19 cellular contexts compared by ENCODE assay signal in the genomic region with DNA sequence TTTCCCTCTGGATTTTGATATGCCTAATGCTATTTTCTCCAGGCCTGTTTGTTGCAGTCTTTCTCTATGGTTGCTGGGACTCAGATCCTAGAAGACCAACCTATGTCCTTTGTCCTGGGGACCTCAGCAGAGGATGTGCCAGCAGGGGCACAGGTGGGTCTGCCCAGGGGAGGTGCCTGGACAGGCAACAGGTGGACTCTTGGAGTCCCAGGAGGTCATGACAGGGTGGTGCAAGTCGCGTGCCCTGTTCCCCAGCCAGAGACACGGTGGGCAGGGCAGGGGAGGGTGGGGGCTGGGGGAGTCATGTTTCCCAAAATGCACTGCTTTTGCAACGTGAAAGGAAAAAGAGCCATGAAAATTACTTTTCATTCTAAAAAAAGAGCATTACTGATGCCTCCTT. TPM values are rescaled to one million over a fixed set of nuclear protein-coding genes. Genes with fewer than 3 reads are reported as not detected.
A peak's percentile ranks its signal among the peaks of the same experiment; 100 is the strongest.
DNase-seq lines count a peak whose midpoint lies in the region; ATAC-seq and TF ChIP-seq lines count a peak whose summit lies in the region.
"Had no signal": no experiment of that assay in that cellular context is flagged by ENCODE, and none has a peak within 500 bp of the region (broad histone marks: within the 10 kb centered on the region; RNA-seq: fewer than 3 reads in every experiment).

No MANE protein-coding gene starts in this region.

- TF ChIP-seq CTCF in left ventricle myocardium inferior (IDR thresholded peaks at IDR 0.05; ENCODE audit: borderline replicate concordance) (no peak), colonic mucosa (IDR thresholded peaks at IDR 0.05) (no peak), gastroesophageal sphincter (IDR thresholded peaks at IDR 0.05) (no peak)

- no peak for DNase-seq in left ventricle myocardium inferior
- no peak for DNase-seq in Right ventricle myocardium superior
- peak; percentile 11 for DNase-seq in colonic mucosa
- DNase-seq in posterior vena cava (ENCODE audit: low spot score): peak; percentile 50
- no peak for DNase-seq in COLO829 (ENCODE audit: low spot score)
- DNase-seq: CD8-positive, alpha-beta T cell; MV-4-11; NCI-H187; NCI-H2107; NCI-H510A treated with DMSO at 0.1 percent for 48 hours; NCI-H774; SHP77 had no signal

- H3K9me3 ChIP-seq in left ventricle myocardium inferior (replicated peaks) (no peaks in the 10 kb centered on the region), colonic mucosa (no peaks in the 10 kb centered on the region), gastroesophageal sphincter (no peaks in the 10 kb centered on the region)
- H3K9me3 ChIP-seq: A549 had no signal

- H3K27ac ChIP-seq in left ventricle myocardium inferior (replicated peaks): peak overlapping the region; percentile 12
- no peak overlapping the region for H3K27ac ChIP-seq in colonic mucosa
- H3K27ac ChIP-seq in gastroesophageal sphincter: no peak overlapping the region
- H3K27ac ChIP-seq: KMS-11 had no signal

- intact Hi-C loops in left ventricle myocardium inferior (cut with micrococcal nuclease): no loop called here
- intact Hi-C loops in Right ventricle myocardium superior (cut with DNase I): no loop called here
- intact Hi-C loops in colonic mucosa (cut with DNase I): no loop called here
- intact Hi-C loops in posterior vena cava (cut with DNase I): no loop called here

- H3K27me3 ChIP-seq in left ventricle myocardium inferior (ENCODE audit: low read depth): peaks cover 4% of the 10 kb centered on the region
- H3K27me3 ChIP-seq in colonic mucosa: no peaks in the 10 kb centered on the region
- no peaks in the 10 kb centered on the region for H3K27me3 ChIP-seq in gastroesophageal sphincter

- H3K4me1 ChIP-seq in left ventricle myocardium inferior: peaks cover 15% of the 10 kb centered on the region
- H3K4me1 ChIP-seq in colonic mucosa: no peaks in the 10 kb centered on the region
- H3K4me1 ChIP-seq in gastroesophageal sphincter: peaks cover 0 to 34% (median 0%) of the 10 kb centered on the region in 3 donors

- H3K4me3 ChIP-seq in left ventricle myocardium inferior: no peak overlapping the region
- no peak overlapping the region for H3K4me3 ChIP-seq in colonic mucosa
- no peak overlapping the region for H3K4me3 ChIP-seq in gastroesophageal sphincter
- H3K4me3 ChIP-seq: A549 had no signal

- TF ChIP-seq POLR2A in gastroesophageal sphincter (IDR thresholded peaks at IDR 0.05): no peak

- WGBS in gastroesophageal sphincter (ENCODE audit: low coverage in 1 of 2), 2 donors: 10 to 29% methylated on average over 1 to 2 of the region's 4 CpGs

- TF ChIP-seq EP300 in gastroesophageal sphincter (IDR thresholded peaks at IDR 0.05): no peak

- H3K36me3 ChIP-seq in left ventricle myocardium inferior: no peaks in the 10 kb centered on the region
- H3K36me3 ChIP-seq in colonic mucosa: no peaks in the 10 kb centered on the region
- no peaks in the 10 kb centered on the region for H3K36me3 ChIP-seq in gastroesophageal sphincter

- ATAC-seq in Right ventricle myocardium superior (ENCODE audit: poor library complexity) (no peak), gastroesophageal sphincter (no peak), GM18861 (IDR thresholded peaks at IDR 0.05; ENCODE audit: unreplicated experiment) (no peak)
- ATAC-seq: A549; CD8-positive, alpha-beta T cell had no signal

- no peak overlapping the region for H3K9ac ChIP-seq in colonic mucosa (ENCODE audit: low read depth in 2 of 2, low read length in 2 of 2)
- H3K9ac ChIP-seq: KMS-11 had no signal

RNA-seq across cellular contexts. Expression of a gene that starts 26.3 kb away (rescaled TPM):
- total RNA-seq in left ventricle myocardium inferior: 5.2 TPM
- 3.2 TPM for total RNA-seq in Right ventricle myocardium superior
- 10 to 100 TPM; 11.6 to 16.7 TPM for total RNA-seq in colonic mucosa
- total RNA-seq in posterior vena cava: 1 to 10 TPM; 1.7 to 3.8 TPM
- total RNA-seq in gastroesophageal sphincter: 10 to 100 TPM in 1 of 4 donors, 1 to 10 TPM in 3; 1.7 to 11.4 (median 5.4) TPM

RNA-seq across cellular contexts. Expression of a gene that starts 47.8 kb away (rescaled TPM):
- total RNA-seq in left ventricle myocardium inferior (not detected), Right ventricle myocardium superior (not detected), colonic mucosa (1 to 10 TPM in 1 of 2 donors, under 1 TPM in 1; 0.24 to 1.7 TPM), posterior vena cava (under 1 TPM; 0.19 to 0.46 TPM), gastroesophageal sphincter (not detected)
- total RNA-seq: CD8-positive, alpha-beta T cell; H1; HT-29; OCI-LY7 had no signal

Comparison
In these comparisons a context has a peak if more than half of its experiments do, and no peak if none do; other contexts are left out.
1. DNase-seq: peak in colonic mucosa (single experiment) and posterior vena cava (single experiment); none in left ventricle myocardium inferior (single experiment), Right ventricle myocardium superior (single experiment) and COLO829 (single experiment).